In genomic region chr5:172642046-172642409, GRCh38 we compare ENCODE assay signal across 9 cellular contexts. TPM values are rescaled to one million over a fixed set of nuclear protein-coding genes. Genes with fewer than 3 reads are reported as not detected.
DNase-seq lines count a peak whose midpoint lies in the region; ATAC-seq and TF ChIP-seq lines count a peak whose summit lies in the region.
"Had no signal": no experiment of that assay in that cellular context is flagged by ENCODE, and none has a peak within 500 bp of the region (broad histone marks: within the 10 kb centered on the region; RNA-seq: fewer than 3 reads in every experiment).

No MANE protein-coding gene starts in this region.

- H4K20me1 ChIP-seq in PC-3 (ENCODE audit: low read length), result no peaks in the 10 kb centered on the region

- H3K27me3 ChIP-seq in PC-3 (ENCODE audit: low read length), result peaks cover 9% of the 10 kb centered on the region; the same call in 1 of the 2 replicates
- no peaks in the 10 kb centered on the region for H3K27me3 ChIP-seq in rectal smooth muscle tissue (ENCODE audit: control insufficient read depth, insufficient read depth, low read length)

- no peak overlapping the region for H3K9ac ChIP-seq in PC-3 (ENCODE audit: low read length)
- H3K9ac ChIP-seq in rectal smooth muscle tissue (ENCODE audit: low read length), result peak overlapping the region; percentile 74
- H3K9ac ChIP-seq: KMS-11 had no signal

- H3K4me3 ChIP-seq in PC-3 (ENCODE audit: low read length), result peak overlapping the region; percentile 76
- H3K4me3 ChIP-seq in fibroblast of villous mesenchyme (ENCODE audit: low read depth, low read length), result peak overlapping the region; percentile 62
- peak overlapping the region; percentile 80 for H3K4me3 ChIP-seq in rectal smooth muscle tissue (ENCODE audit: low read length)

- CTCF ChIA-PET in PC-3 (lab: Charles Lee), result no interaction called here
- CTCF ChIA-PET in HEK293T (lab: Yijun Ruan, JAX), result no interaction called here

- H3K9me2 ChIP-seq in PC-3 (replicated peaks; ENCODE audit: low read length), result no peaks in the 10 kb centered on the region

- no peaks in the 10 kb centered on the region for H3K9me3 ChIP-seq in PC-3 (ENCODE audit: low read length)

- H3K79me2 ChIP-seq in PC-3 (ENCODE audit: low read length), result no peaks in the 10 kb centered on the region

- peak overlapping the region; percentile 94 for H3K4me2 ChIP-seq in PC-3 (ENCODE audit: low read length)

- no peaks in the 10 kb centered on the region for H3F3A ChIP-seq in PC-3 (ENCODE audit: low read length, unreplicated experiment)

- POLR2A ChIA-PET in PC-3 (lab: Charles Lee; ENCODE audit: unreplicated experiment), result no interaction called here
- POLR2A ChIA-PET in HEK293T (lab: Yijun Ruan, JAX), result no interaction called here

- BruUV-seq in PC-3 (replicated peaks; lab: Mats Ljungman, UMichigan), result no TSS peak

- H3K36me3 ChIP-seq in PC-3 (ENCODE audit: low read depth, low read length) (no peaks in the 10 kb centered on the region), rectal smooth muscle tissue (ENCODE audit: control insufficient read depth, insufficient read depth, low read length) (no peaks in the 10 kb centered on the region)

- DNase-seq in COLO668 (lab: John Stamatoyannopoulos, UW; ENCODE audit: unreplicated experiment), result peak; percentile 29
- no peak for DNase-seq in PC-3
- peak; percentile 20 for DNase-seq in fibroblast of villous mesenchyme (ENCODE audit: low read depth)
- DNase-seq in HEK293T (ENCODE audit: extremely low spot score), result no peak
- DNase-seq in NCI-H1694 treated with DMSO at 0.1 percent for 48 hours (lab: John Stamatoyannopoulos, UW), result no peak
- DNase-seq in cerebellar cortex (ENCODE audit: low spot score), result no peak

- intact Hi-C loops in PC-3 (cut with micrococcal nuclease), result no loop called here

- H2AFZ ChIP-seq in PC-3 (ENCODE audit: low read length), result peak overlapping the region; percentile 99

- ATAC-seq in PC-3 (no peak), HG02870 (IDR thresholded peaks at IDR 0.05; ENCODE audit: unreplicated experiment) (no peak)

- TF ChIP-seq CTCF in PC-3 (conservative IDR thresholded peaks at IDR 0.05; ENCODE audit: low read depth, low read length) (no peak), fibroblast of villous mesenchyme (IDR thresholded peaks at IDR 0.05; ENCODE audit: insufficient read depth, low read depth, low read length) (no peak)

- no peak overlapping the region for H3K27ac ChIP-seq in PC-3 (ENCODE audit: low read length)
- H3K27ac ChIP-seq in rectal smooth muscle tissue (ENCODE audit: low read depth, low read length), result peak overlapping the region; percentile 92
- H3K27ac ChIP-seq: KMS-11 had no signal

- H3K4me1 ChIP-seq in PC-3 (ENCODE audit: insufficient read depth, low read length) (peaks cover 9% of the 10 kb centered on the region), rectal smooth muscle tissue (ENCODE audit: control insufficient read depth, insufficient read depth, low read length) (peaks cover 38% of the 10 kb centered on the region)

TF ChIP-seq in HEK293T, 16 proteins besides CTCF, POLR2A, EP300 and RAD21:
- TF ChIP-seq FOXK2 (IDR thresholded peaks at IDR 0.05), result no peak
- TF ChIP-seq ARNT (IDR thresholded peaks at IDR 0.05), result no peak
- no peak for TF ChIP-seq SP1 (IDR thresholded peaks at IDR 0.05)
- no peak for TF ChIP-seq LEF1 (IDR thresholded peaks at IDR 0.05; ENCODE audit: borderline replicate concordance)
- TF ChIP-seq BHLHE40 (IDR thresholded peaks at IDR 0.05; ENCODE audit: borderline replicate concordance), result no peak
- no peak for TF ChIP-seq FOXM1 (IDR thresholded peaks at IDR 0.05; ENCODE audit: borderline replicate concordance)
- no peak for TF ChIP-seq CTBP1 (IDR thresholded peaks at IDR 0.05; ENCODE audit: borderline replicate concordance)
- no peak for TF ChIP-seq ELF4 (IDR thresholded peaks at IDR 0.05)
- no peak for TF ChIP-seq L3MBTL2 (conservative IDR thresholded peaks at IDR 0.05)
- no peak for TF ChIP-seq FOXA1 (IDR thresholded peaks at IDR 0.05)
- no peak for TF ChIP-seq TARDBP (IDR thresholded peaks at IDR 0.05)

RNA-seq across cellular contexts. Expression of gene NEURL1B, which starts 1.0 kb away (rescaled TPM):
- total RNA-seq in PC-3 (2014; rRNA removed), result 0.95 and 2.5 TPM in 2 replicates
- total RNA-seq in fibroblast of villous mesenchyme, result 2.9 and 4.3 TPM in 2 replicates

Comparison
In these comparisons a context has a peak if more than half of its experiments do, and no peak if none do; other contexts are left out.
1. DNase-seq: peak in COLO668 (single experiment) and fibroblast of villous mesenchyme (single experiment); none in PC-3 (single experiment), HEK293T (single experiment), NCI-H1694 treated with DMSO at 0.1 percent for 48 hours (single experiment) and cerebellar cortex (single experiment).
2. Peak in every context shown above with its lines, with median percentiles within 50 percentile points of each other: H3K4me3 ChIP-seq.